In genomic region chr1:26696191-26696644, GRCh38 we compare ENCODE assay signal across 8 cellular contexts. TPM values are rescaled to one million over a fixed set of nuclear protein-coding genes. Genes with fewer than 3 reads are reported as not detected.
DNase-seq lines count a peak whose midpoint lies in the region; ATAC-seq, FAIRE-seq and TF ChIP-seq lines count a peak whose summit lies in the region.

No MANE protein-coding gene starts in this region.

- peaks cover 49% of the 10 kb centered on the region for H3K79me2 ChIP-seq in osteoblast (ENCODE audit: insufficient read depth, low read length)

- H3K36me3 ChIP-seq in Peyer's patch (no peaks in the 10 kb centered on the region), osteoblast (ENCODE audit: insufficient read depth, low read length) (no peaks in the 10 kb centered on the region)

- peak overlapping the region; percentile 98 for H3K4me2 ChIP-seq in osteoblast (ENCODE audit: insufficient read depth, low read length)

- peaks cover 0 to 58% (median 28%) of the 10 kb centered on the region in 4 donors for H3K4me1 ChIP-seq in Peyer's patch
- H3K4me1 ChIP-seq in osteoblast (ENCODE audit: insufficient read depth, low read length): peaks cover 50% of the 10 kb centered on the region

- ATAC-seq in GM19023 (IDR thresholded peaks at IDR 0.05; ENCODE audit: unreplicated experiment): peak; percentile 3

- TF ChIP-seq CTCF in Peyer's patch (IDR thresholded peaks at IDR 0.05) (no peak), epithelial cell of proximal tubule (conservative IDR thresholded peaks at IDR 0.05; ENCODE audit: low read depth, low read length) (no peak), osteoblast (IDR thresholded peaks at IDR 0.05; ENCODE audit: extremely low read depth, low read depth, low read length) (no peak)

- TF ChIP-seq POLR2A in Peyer's patch (IDR thresholded peaks at IDR 0.05) (no peak), GM12891 (IDR thresholded peaks at IDR 0.05; ENCODE audit: low read depth, low read length) (no peak)

- H3K27ac ChIP-seq in Peyer's patch (peak overlapping the region; percentile 96 to 100 (median 97)), osteoblast (ENCODE audit: low read depth, low read length) (peak overlapping the region; percentile 53)

- peak overlapping the region; percentile 95 to 98 (median 96) for H3K4me3 ChIP-seq in Peyer's patch
- H3K4me3 ChIP-seq in epithelial cell of proximal tubule (ENCODE audit: low read depth, low read length): peak overlapping the region; percentile 66
- peak overlapping the region; percentile 79 for H3K4me3 ChIP-seq in osteoblast (ENCODE audit: insufficient read depth, low read length)

- DNase-seq in Peyer's patch (peak in 1 of 3 donors; percentile 54), epithelial cell of proximal tubule (ENCODE audit: low read depth) (no peak), osteoblast (ENCODE audit: insufficient read length, low spot score, missing footprints) (no peak), HCEC 1CT (no peak), GM12891 (ENCODE audit: insufficient read length, low spot score) (no peak), epidermal melanocyte (ENCODE audit: insufficient read length, low spot score) (no peak), HT-29 (ENCODE audit: low spot score) (no peak)

- no peak overlapping the region for H2AFZ ChIP-seq in osteoblast (ENCODE audit: low read length)

- H3K27me3 ChIP-seq in Peyer's patch: no peaks in the 10 kb centered on the region
- no peaks in the 10 kb centered on the region for H3K27me3 ChIP-seq in osteoblast (ENCODE audit: insufficient read depth, low read length)

- H3K9me3 ChIP-seq in Peyer's patch (no peaks in the 10 kb centered on the region), osteoblast (ENCODE audit: low read depth, low read length) (no peaks in the 10 kb centered on the region)

- H4K20me1 ChIP-seq in osteoblast (ENCODE audit: insufficient read depth, low read length): peaks cover 35% of the 10 kb centered on the region

- FAIRE-seq in GM12891 (lab: Jason Lieb, UNC): no peak

TF ChIP-seq in GM12891, 5 proteins besides CTCF, POLR2A, EP300 and RAD21:
- TF ChIP-seq POLR2AphosphoS5 (IDR thresholded peaks at IDR 0.05; ENCODE audit: low read depth, low read length) (no peak), PAX5 (IDR thresholded peaks at IDR 0.05; ENCODE audit: insufficient read depth, low read length, severe bottlenecking) (no peak), POU2F2 (IDR thresholded peaks at IDR 0.05; ENCODE audit: low read depth, low read length) (no peak), TAF1 (IDR thresholded peaks at IDR 0.05; ENCODE audit: low read depth, low read length) (no peak), SPI1 (IDR thresholded peaks at IDR 0.05; ENCODE audit: low read depth, low read length) (no peak)

RNA-seq across cellular contexts. Expression of gene ARID1A, which starts 0.4 kb away (rescaled TPM):
- total RNA-seq in Peyer's patch (10 to 100 TPM; 49.4 to 90.8 (median 66.8) TPM), epithelial cell of proximal tubule (25.2 and 27.1 TPM in 2 replicates), osteoblast (22.8 and 23.6 TPM in 2 replicates)
- 35.0 TPM for polyA plus RNA-seq in GM12891 (2012; ENCODE audit: low read depth, missing spikeins)
- 28.4 and 37.2 TPM in 2 replicates for total RNA-seq in HT-29 (2014; rRNA removed; shearing (Covaris generic))
